1 cellular context compared by ENCODE assay signal in genomic region chr7:100803398-100804161, GRCh38.
TF ChIP-seq lines count a peak whose summit lies in the region.

No MANE protein-coding gene starts in this region.

TF ChIP-seq in SK-N-SH treated with all-trans-retinoic acid at 6 μM for 48 hours, 23 proteins besides CTCF, POLR2A, EP300 and RAD21 (continued from another document):
- TF ChIP-seq, protein P1, sequence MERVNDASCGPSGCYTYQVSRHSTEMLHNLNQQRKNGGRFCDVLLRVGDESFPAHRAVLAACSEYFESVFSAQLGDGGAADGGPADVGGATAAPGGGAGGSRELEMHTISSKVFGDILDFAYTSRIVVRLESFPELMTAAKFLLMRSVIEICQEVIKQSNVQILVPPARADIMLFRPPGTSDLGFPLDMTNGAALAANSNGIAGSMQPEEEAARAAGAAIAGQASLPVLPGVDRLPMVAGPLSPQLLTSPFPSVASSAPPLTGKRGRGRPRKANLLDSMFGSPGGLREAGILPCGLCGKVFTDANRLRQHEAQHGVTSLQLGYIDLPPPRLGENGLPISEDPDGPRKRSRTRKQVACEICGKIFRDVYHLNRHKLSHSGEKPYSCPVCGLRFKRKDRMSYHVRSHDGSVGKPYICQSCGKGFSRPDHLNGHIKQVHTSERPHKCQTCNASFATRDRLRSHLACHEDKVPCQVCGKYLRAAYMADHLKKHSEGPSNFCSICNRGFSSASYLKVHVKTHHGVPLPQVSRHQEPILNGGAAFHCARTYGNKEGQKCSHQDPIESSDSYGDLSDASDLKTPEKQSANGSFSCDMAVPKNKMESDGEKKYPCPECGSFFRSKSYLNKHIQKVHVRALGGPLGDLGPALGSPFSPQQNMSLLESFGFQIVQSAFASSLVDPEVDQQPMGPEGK (CRISPR knock-in tag; IDR thresholded peaks at IDR 0.05; ENCODE audit: borderline replicate concordance) = no peak
- TF ChIP-seq OSR1 (CRISPR knock-in tag; IDR thresholded peaks at IDR 0.05) = no peak
- TF ChIP-seq BACH2 (CRISPR knock-in tag; IDR thresholded peaks at IDR 0.05; ENCODE audit: borderline replicate concordance) = no peak
- TF ChIP-seq RARB (CRISPR knock-in tag; IDR thresholded peaks at IDR 0.05) = no peak
- TF ChIP-seq, protein P2, sequence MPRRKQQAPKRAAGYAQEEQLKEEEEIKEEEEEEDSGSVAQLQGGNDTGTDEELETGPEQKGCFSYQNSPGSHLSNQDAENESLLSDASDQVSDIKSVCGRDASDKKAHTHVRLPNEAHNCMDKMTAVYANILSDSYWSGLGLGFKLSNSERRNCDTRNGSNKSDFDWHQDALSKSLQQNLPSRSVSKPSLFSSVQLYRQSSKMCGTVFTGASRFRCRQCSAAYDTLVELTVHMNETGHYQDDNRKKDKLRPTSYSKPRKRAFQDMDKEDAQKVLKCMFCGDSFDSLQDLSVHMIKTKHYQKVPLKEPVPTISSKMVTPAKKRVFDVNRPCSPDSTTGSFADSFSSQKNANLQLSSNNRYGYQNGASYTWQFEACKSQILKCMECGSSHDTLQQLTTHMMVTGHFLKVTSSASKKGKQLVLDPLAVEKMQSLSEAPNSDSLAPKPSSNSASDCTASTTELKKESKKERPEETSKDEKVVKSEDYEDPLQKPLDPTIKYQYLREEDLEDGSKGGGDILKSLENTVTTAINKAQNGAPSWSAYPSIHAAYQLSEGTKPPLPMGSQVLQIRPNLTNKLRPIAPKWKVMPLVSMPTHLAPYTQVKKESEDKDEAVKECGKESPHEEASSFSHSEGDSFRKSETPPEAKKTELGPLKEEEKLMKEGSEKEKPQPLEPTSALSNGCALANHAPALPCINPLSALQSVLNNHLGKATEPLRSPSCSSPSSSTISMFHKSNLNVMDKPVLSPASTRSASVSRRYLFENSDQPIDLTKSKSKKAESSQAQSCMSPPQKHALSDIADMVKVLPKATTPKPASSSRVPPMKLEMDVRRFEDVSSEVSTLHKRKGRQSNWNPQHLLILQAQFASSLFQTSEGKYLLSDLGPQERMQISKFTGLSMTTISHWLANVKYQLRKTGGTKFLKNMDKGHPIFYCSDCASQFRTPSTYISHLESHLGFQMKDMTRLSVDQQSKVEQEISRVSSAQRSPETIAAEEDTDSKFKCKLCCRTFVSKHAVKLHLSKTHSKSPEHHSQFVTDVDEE (CRISPR knock-in tag; IDR thresholded peaks at IDR 0.05) = no peak
- TF ChIP-seq ISL1 (CRISPR knock-in tag; IDR thresholded peaks at IDR 0.05) = no peak
- no peak for TF ChIP-seq ZNF8 (CRISPR knock-in tag; IDR thresholded peaks at IDR 0.05)
- TF ChIP-seq, protein P3, sequence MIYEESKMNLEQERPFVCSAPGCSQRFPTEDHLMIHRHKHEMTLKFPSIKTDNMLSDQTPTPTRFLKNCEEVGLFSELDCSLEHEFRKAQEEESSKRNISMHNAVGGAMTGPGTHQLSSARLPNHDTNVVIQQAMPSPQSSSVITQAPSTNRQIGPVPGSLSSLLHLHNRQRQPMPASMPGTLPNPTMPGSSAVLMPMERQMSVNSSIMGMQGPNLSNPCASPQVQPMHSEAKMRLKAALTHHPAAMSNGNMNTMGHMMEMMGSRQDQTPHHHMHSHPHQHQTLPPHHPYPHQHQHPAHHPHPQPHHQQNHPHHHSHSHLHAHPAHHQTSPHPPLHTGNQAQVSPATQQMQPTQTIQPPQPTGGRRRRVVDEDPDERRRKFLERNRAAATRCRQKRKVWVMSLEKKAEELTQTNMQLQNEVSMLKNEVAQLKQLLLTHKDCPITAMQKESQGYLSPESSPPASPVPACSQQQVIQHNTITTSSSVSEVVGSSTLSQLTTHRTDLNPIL (CRISPR knock-in tag; IDR thresholded peaks at IDR 0.05; ENCODE audit: low read depth) = no peak
- no peak for TF ChIP-seq CSDC2 (CRISPR knock-in tag; IDR thresholded peaks at IDR 0.05)
TF ChIP-seq in SK-N-SH treated with all-trans-retinoic acid at 6 μM for 48 hours: peak in this region for 0.
